In the genomic region with DNA sequence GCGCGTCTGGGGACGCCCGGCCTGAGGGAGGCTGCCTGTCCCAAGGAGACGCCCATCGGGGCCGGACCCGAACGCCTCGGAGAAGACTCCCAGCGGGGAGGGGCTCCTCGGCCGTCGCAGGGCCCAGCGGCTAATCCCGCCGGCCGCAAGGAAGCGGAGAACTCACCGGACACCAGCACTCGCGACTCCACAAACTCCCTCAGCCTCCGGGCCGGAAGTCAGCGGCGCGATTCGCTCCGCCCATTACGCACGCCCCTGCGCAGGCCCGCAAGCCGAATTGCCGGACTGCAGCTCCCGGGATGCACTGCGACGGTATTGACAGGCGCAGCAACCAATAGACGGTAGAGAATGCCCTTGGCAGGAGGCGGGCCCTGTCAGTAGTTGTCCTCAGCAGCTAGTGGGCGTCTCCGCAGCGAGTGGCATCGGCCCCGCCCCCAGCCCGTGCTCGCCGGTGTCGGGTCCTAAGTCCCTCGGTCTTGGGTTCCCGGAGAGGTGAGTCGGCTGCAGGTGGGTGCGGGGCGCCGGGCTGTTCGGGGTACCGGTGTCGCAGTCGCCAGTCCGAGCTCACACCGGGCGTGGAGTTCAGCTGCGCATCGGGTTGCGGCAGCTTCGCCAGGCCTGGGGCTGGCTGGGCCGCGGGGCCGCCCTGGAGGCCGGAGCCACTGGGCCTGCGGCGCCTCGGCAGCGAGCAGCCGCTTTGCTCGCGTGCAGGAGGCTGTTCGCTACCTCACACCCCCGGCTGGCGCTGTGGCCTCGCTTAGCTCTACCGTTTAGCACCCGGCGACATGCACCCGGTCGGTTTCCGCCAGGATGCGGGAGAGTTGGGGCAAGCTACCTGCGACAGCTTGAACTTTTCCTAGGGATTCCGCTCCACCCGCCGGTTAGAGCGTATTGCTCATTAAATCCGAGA, we compare ENCODE assay signal across 8 cellular contexts. TPM values are rescaled to one million over a fixed set of nuclear protein-coding genes. Genes with fewer than 3 reads are reported as not detected.
DNase-seq lines count a peak whose midpoint lies in the region; ATAC-seq and TF ChIP-seq lines count a peak whose summit lies in the region.

Gene ZNF174 (plus strand): TSS at position 437 of the 910 bp plus-strand sequence. CDS start 790 bp downstream, outside the sequence.
Gene ZSCAN32 (minus strand): TSS at position 226 of the 910 bp plus-strand sequence. CDS start 3,447 bp downstream, outside the sequence.

- H3K36me3 ChIP-seq in PC-3 (ENCODE audit: low read depth, low read length) = peaks cover 43% of the 10 kb centered on the region
- peaks cover 22% of the 10 kb centered on the region for H3K36me3 ChIP-seq in mucosa of stomach (ENCODE audit: control insufficient read depth, insufficient read depth, low read length)

- no peak for TF ChIP-seq RAD21 in Ishikawa (IDR thresholded peaks at IDR 0.05; ENCODE audit: low read depth)

- H3K27me3 ChIP-seq in PC-3 (ENCODE audit: low read length) = no peaks in the 10 kb centered on the region
- no peaks in the 10 kb centered on the region for H3K27me3 ChIP-seq in mucosa of stomach (ENCODE audit: control insufficient read depth, insufficient read depth, low read length)

- H3K27ac ChIP-seq in PC-3 (ENCODE audit: low read length) = peak within 1 kb of the TSS; percentile 8; the same call in 1 of the 2 replicates

- H3K4me1 ChIP-seq in PC-3 (ENCODE audit: insufficient read depth, low read length) (no peaks in the 10 kb centered on the region), mucosa of stomach (ENCODE audit: control insufficient read depth, insufficient read depth, low read length) (peaks cover 6% of the 10 kb centered on the region)

- CTCF ChIA-PET in PC-3 (lab: Charles Lee) = no interaction called here

- no peaks in the 10 kb centered on the region for H4K20me1 ChIP-seq in PC-3 (ENCODE audit: low read length)

- H3F3A ChIP-seq in PC-3 (ENCODE audit: low read length, unreplicated experiment) = no peaks in the 10 kb centered on the region

- H3K4me3 ChIP-seq in PC-3 (ENCODE audit: low read length) = peak within 1 kb of the TSS; percentile 99
- peak within 1 kb of the TSS; percentile 93 for H3K4me3 ChIP-seq in mucosa of stomach (ENCODE audit: low read length)

- peak; percentile 98 for DNase-seq in DMS153 treated with DMSO at 0.1 percent for 48 hours (lab: John Stamatoyannopoulos, UW; ENCODE audit: unreplicated experiment)
- peak; percentile 97 for DNase-seq in PC-3
- DNase-seq in activated T-cell treated with anti-CD3 and anti-CD28 coated beads for 48 hours (ENCODE audit: low read depth) = peak; percentile 98
- peak; percentile 99 to 100 for DNase-seq in erythroblast (lab: John Stamatoyannopoulos, UW)
- peak; percentile 96 for DNase-seq in stimulated activated CD8-positive, alpha-beta memory T cell treated with anti-CD3 and anti-CD28 coated beads, Interleukin-7, amount 100 ng/mL, for 1 hour (ENCODE audit: low read depth in 2 of 2)

- POLR2A ChIA-PET in PC-3 (lab: Charles Lee; ENCODE audit: unreplicated experiment) = interaction anchor here (0.6 kb wide), 1 partner anchor 36 kb away, joined by 7 read pairs; no protein-coding TSS in a partner anchor

- ATAC-seq in GM21576 (IDR thresholded peaks at IDR 0.05; ENCODE audit: unreplicated experiment) (peak; percentile 98), PC-3 (peak; percentile 97)

- intact Hi-C loops in PC-3 (cut with micrococcal nuclease) = loop anchor here (1.0 to 2.0 kb wide), 2 partner anchors 58 to 118 kb away; partner anchors contain the start of gene ZNF263

- H2AFZ ChIP-seq in PC-3 (ENCODE audit: low read length) = peak within 1 kb of the TSS; percentile 95

- peaks cover 28% of the 10 kb centered on the region for H3K79me2 ChIP-seq in PC-3 (ENCODE audit: low read length)

- H3K9me3 ChIP-seq in PC-3 (ENCODE audit: low read length) (no peaks in the 10 kb centered on the region; the same call in 1 of the 2 replicates), mucosa of stomach (ENCODE audit: control insufficient read depth, low read length) (peaks cover 13% of the 10 kb centered on the region)

- BruUV-seq in PC-3 (replicated peaks; lab: Mats Ljungman, UMichigan) = no TSS peak

- H3K9ac ChIP-seq in PC-3 (ENCODE audit: low read length) (peak within 1 kb of the TSS; percentile 91), mucosa of stomach (ENCODE audit: low read length) (peak within 1 kb of the TSS; percentile 87)

- no peaks in the 10 kb centered on the region for H3K9me2 ChIP-seq in PC-3 (replicated peaks; ENCODE audit: low read length)

- TF ChIP-seq POLR2A in erythroblast (IDR thresholded peaks at IDR 0.05; ENCODE audit: low read length) = peak; percentile 90

- peak within 1 kb of the TSS; percentile 88 for H3K4me2 ChIP-seq in PC-3 (ENCODE audit: low read length)

- TF ChIP-seq EP300 in Ishikawa (IDR thresholded peaks at IDR 0.05; ENCODE audit: borderline replicate concordance) = no peak

- no peak for TF ChIP-seq CTCF in PC-3 (conservative IDR thresholded peaks at IDR 0.05; ENCODE audit: low read depth, low read length)

TF ChIP-seq in Ishikawa, 13 proteins besides CTCF, POLR2A, EP300 and RAD21:
- TF ChIP-seq ZBTB7A (IDR thresholded peaks at IDR 0.05; ENCODE audit: low read depth) (no peak), TEAD4 (IDR thresholded peaks at IDR 0.05) (0 out of 2 replicates have a peak, but pooled peaks have one; percentile 12), FOXM1 (IDR thresholded peaks at IDR 0.05; ENCODE audit: borderline replicate concordance, low read depth) (no peak), YY1 (IDR thresholded peaks at IDR 0.05; ENCODE audit: low read depth) (peak; percentile 9; the same call in 1 of the 2 replicates), REST (IDR thresholded peaks at IDR 0.05; ENCODE audit: low read depth) (no peak), CREB1 (IDR thresholded peaks at IDR 0.05; ENCODE audit: low read depth) (no peak; the same call in 1 of the 2 replicates), TAF1 (IDR thresholded peaks at IDR 0.05; ENCODE audit: low read depth) (peak; percentile 98), TCF12 (IDR thresholded peaks at IDR 0.05; ENCODE audit: low read depth) (peak; percentile 67), NFIC (IDR thresholded peaks at IDR 0.05) (no peak), CEBPB (IDR thresholded peaks at IDR 0.05) (no peak), EGR1 (IDR thresholded peaks at IDR 0.05) (no peak)
- TF ChIP-seq, protein P1, sequence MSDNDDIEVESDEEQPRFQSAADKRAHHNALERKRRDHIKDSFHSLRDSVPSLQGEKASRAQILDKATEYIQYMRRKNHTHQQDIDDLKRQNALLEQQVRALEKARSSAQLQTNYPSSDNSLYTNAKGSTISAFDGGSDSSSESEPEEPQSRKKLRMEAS (IDR thresholded peaks at IDR 0.05) = peak; percentile 77
- TF ChIP-seq, protein P2, sequence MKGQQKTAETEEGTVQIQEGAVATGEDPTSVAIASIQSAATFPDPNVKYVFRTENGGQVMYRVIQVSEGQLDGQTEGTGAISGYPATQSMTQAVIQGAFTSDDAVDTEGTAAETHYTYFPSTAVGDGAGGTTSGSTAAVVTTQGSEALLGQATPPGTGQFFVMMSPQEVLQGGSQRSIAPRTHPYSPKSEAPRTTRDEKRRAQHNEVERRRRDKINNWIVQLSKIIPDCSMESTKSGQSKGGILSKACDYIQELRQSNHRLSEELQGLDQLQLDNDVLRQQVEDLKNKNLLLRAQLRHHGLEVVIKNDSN (IDR thresholded peaks at IDR 0.05) = no peak; the same call in 1 of the 2 replicates
TF ChIP-seq in Ishikawa: peak in this region for 5.

RNA-seq across cellular contexts. Expression of gene ZNF174, which starts in this region (rescaled TPM):
- total RNA-seq in PC-3 (2014; rRNA removed) = 9.5 and 11.3 TPM in 2 replicates

RNA-seq across cellular contexts. Expression of gene ZSCAN32, which starts in this region (rescaled TPM):
- total RNA-seq in PC-3 (2014; rRNA removed) = 5.9 and 7.5 TPM in 2 replicates

Comparison
In these comparisons a context has a peak if more than half of its experiments do, and no peak if none do; other contexts are left out.
1. Peak in every context shown above with its lines: DNase-seq, ATAC-seq, H3K4me3 ChIP-seq and H3K27ac ChIP-seq.